24 cellular contexts compared by ENCODE assay signal in the genomic region with DNA sequence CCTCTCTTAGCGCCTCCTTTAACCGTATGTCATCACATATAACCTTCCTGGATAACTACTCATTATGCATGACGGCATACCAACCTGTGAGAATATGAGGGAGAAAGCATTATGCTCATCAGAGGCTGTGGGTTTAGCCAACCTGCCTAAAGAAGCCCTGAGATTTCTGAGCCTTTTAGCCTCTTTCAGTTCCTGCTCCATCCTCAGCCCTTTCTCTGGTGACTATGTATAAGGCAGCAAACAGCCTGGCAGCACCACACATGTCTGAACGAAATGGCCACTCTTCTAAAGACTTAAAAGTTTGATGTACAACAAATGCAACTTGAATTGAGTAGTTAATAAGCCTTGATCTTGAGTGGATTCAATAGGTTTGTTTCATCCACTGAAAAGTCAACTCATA.
"Had no signal": no experiment of that assay in that cellular context is flagged by ENCODE, and none has a peak within 500 bp of the region (broad histone marks: within the 10 kb centered on the region; RNA-seq: fewer than 3 reads in every experiment).

No MANE protein-coding gene starts in this region.

- H3K9me3 ChIP-seq: ascending aorta, body of pancreas, Peyer's patch, SJCRH30, SK-N-SH had no signal

- H3K4me3 ChIP-seq: ascending aorta, body of pancreas, Peyer's patch, SJCRH30 had no signal

- H3K27me3 ChIP-seq: ascending aorta, body of pancreas, Peyer's patch, SJCRH30 had no signal

- H3K4me2 ChIP-seq: SK-N-SH had no signal

- H3K9ac ChIP-seq: SK-N-SH had no signal

- H3K36me3 ChIP-seq: ascending aorta, Peyer's patch, SJCRH30 had no signal

- H3K4me1 ChIP-seq: ascending aorta, body of pancreas, Peyer's patch, SJCRH30 had no signal

- ATAC-seq: activated naive CD4-positive, alpha-beta T cell treated with anti-CD3 and anti-CD28 coated beads, Interleukin-2, amount 50 U/mL, for 72 hours; activated naive CD8-positive, alpha-beta T cell treated with anti-CD3 and anti-CD28 coated beads, Interleukin-2, amount 50 U/mL, for 24 hours; activated T-cell treated with anti-CD3 and anti-CD28 coated beads, Interleukin-2, amount 50 U/mL, for 4 hours; body of pancreas had no signal

- DNase-seq: activated CD4-positive, alpha-beta memory T cell treated with anti-CD3 and anti-CD28 coated beads for 36 hours; activated CD4-positive, alpha-beta T cell treated with anti-CD3 and anti-CD28 coated beads, Interleukin-2, amount 10 ng/mL, durations not matched to agents 7 days and 5 days; activated CD4-positive, CD25-positive, alpha-beta regulatory T cell; activated CD8-positive, alpha-beta memory T cell treated with anti-CD3 and anti-CD28 coated beads for 24 hours; activated effector memory CD4-positive, alpha-beta T cell treated with anti-CD3 and anti-CD28 coated beads, Interleukin-2, amount 50 U/mL, for 16 hours; activated naive CD4-positive, alpha-beta T cell treated with Interleukin-2 at 50 U/mL for 16 hours; activated naive CD8-positive, alpha-beta T cell treated with anti-CD3 and anti-CD28 coated beads, Interleukin-2, amount 50 U/mL, for 24 hours; activated T-cell treated with anti-CD3 and anti-CD28 coated beads, Interleukin-2, amount 50 U/mL, for 4 hours; amniotic stem cell; body of pancreas; NCI-H1092; NCI-H1930; NCI-H510A treated with DMSO at 0.1 percent for 48 hours; NCI-H69; NK-92 treated with Interleukin-12 subunit alpha and Interleukin-12 subunit beta, amount 100 ng/mL, for 24 hours; Peyer's patch; Right ventricle myocardium superior; SK-N-SH; T-helper 1 cell had no signal

- H3K27ac ChIP-seq: ascending aorta, body of pancreas, Peyer's patch, RWPE1, SJCRH30, VCaP had no signal
